Comparison of ENCODE assay signal across 20 cellular contexts in genomic region chr10:131494451-131494850, GRCh38.
"Had no signal": no experiment of that assay in that cellular context is flagged by ENCODE, and none has a peak within 500 bp of the region (broad histone marks: within the 10 kb centered on the region; RNA-seq: fewer than 3 reads in every experiment).

No MANE protein-coding gene starts in this region.

- H3K36me3 Mint-ChIP-seq: mesothelial cell of epicardium had no signal

- H3K4me3 ChIP-seq: coronary artery, dorsolateral prefrontal cortex, esophagus squamous epithelium, gastrocnemius medialis, heart right ventricle, left lung, lower lobe of right lung, mucosa of descending colon had no signal

- H3K27me3 ChIP-seq: dorsolateral prefrontal cortex, esophagus squamous epithelium, gastrocnemius medialis, heart right ventricle, left lung had no signal

- H3K27ac ChIP-seq: coronary artery, dorsolateral prefrontal cortex, esophagus squamous epithelium, gastrocnemius medialis, heart right ventricle, left lung, lower lobe of right lung had no signal

- H3K27ac Mint-ChIP-seq: mesothelial cell of epicardium had no signal

- H3K9me3 ChIP-seq: esophagus squamous epithelium, gastrocnemius medialis, heart right ventricle, left lung, lower lobe of right lung had no signal

- H3K4me1 ChIP-seq: esophagus squamous epithelium, gastrocnemius medialis, heart right ventricle, left lung, lower lobe of right lung had no signal

- H3K4me3 Mint-ChIP-seq: mesothelial cell of epicardium had no signal

- ATAC-seq: gastrocnemius medialis, heart right ventricle, left cardiac atrium, left lung, left ventricle myocardium superior, lower lobe of right lung, mucosa of descending colon had no signal

- H3K36me3 ChIP-seq: esophagus squamous epithelium, gastrocnemius medialis, heart right ventricle, left lung, lower lobe of right lung had no signal

- DNase-seq: dermis blood vessel endothelial cell; dorsolateral prefrontal cortex; effector CD4-positive, alpha-beta T cell; effector memory CD4-positive, alpha-beta T cell; esophagus squamous epithelium; foreskin fibroblast; foreskin melanocyte; gastrocnemius medialis; glutamatergic neuron; head of caudate nucleus; heart right ventricle; hippocampal formation; left cardiac atrium; left lung; left ventricle myocardium superior; lower lobe of right lung; mesenchymal stem cell; mucosa of descending colon had no signal

- H3K4me1 Mint-ChIP-seq: mesothelial cell of epicardium had no signal
